ENCODE assay signal across 8 cellular contexts in genomic region chr9:4661165-4662095, GRCh38.
DNase-seq lines count a peak whose midpoint lies in the region; ATAC-seq and TF ChIP-seq lines count a peak whose summit lies in the region.

No MANE protein-coding gene starts in this region.

- H3K4me3 Mint-ChIP-seq in stimulated activated naive CD8-positive, alpha-beta T cell treated with anti-CD3 and anti-CD28 coated beads, Interleukin-15, Interleukin-2, amounts not matched to agents 100 ng/mL and 50 ng/mL, for 24 hours = peak overlapping the region; percentile 91

- no peaks in the 10 kb centered on the region for H3K9me3 Mint-ChIP-seq in stimulated activated naive CD8-positive, alpha-beta T cell treated with anti-CD3 and anti-CD28 coated beads, Interleukin-15, Interleukin-2, amounts not matched to agents 100 ng/mL and 50 ng/mL, for 24 hours

- H3K27ac Mint-ChIP-seq in stimulated activated naive CD8-positive, alpha-beta T cell treated with anti-CD3 and anti-CD28 coated beads, Interleukin-15, Interleukin-2, amounts not matched to agents 100 ng/mL and 50 ng/mL, for 24 hours = peak overlapping the region; percentile 86

- no peaks in the 10 kb centered on the region for H3K36me3 Mint-ChIP-seq in stimulated activated naive CD8-positive, alpha-beta T cell treated with anti-CD3 and anti-CD28 coated beads, Interleukin-15, Interleukin-2, amounts not matched to agents 100 ng/mL and 50 ng/mL, for 24 hours (ENCODE audit: low read depth)

- H3K27me3 Mint-ChIP-seq in stimulated activated naive CD8-positive, alpha-beta T cell treated with anti-CD3 and anti-CD28 coated beads, Interleukin-15, Interleukin-2, amounts not matched to agents 100 ng/mL and 50 ng/mL, for 24 hours = no peaks in the 10 kb centered on the region

- TF ChIP-seq POLR2A in erythroblast (IDR thresholded peaks at IDR 0.05; ENCODE audit: low read length) = no peak

- DNase-seq in stimulated activated naive CD8-positive, alpha-beta T cell treated with anti-CD3 and anti-CD28 coated beads, Interleukin-15, Interleukin-2, amounts not matched to agents 100 U/mL and 50 U/mL, for 24 hours = no peak
- DNase-seq in SW480 (ENCODE audit: low spot score) (peak; percentile 9), fibroblast of gingiva (ENCODE audit: low read depth) (peak; percentile 37), retinal pigment epithelial cell (ENCODE audit: low read depth) (peak; percentile 86), DMS153 treated with DMSO at 0.1 percent for 48 hours (lab: John Stamatoyannopoulos, UW; ENCODE audit: unreplicated experiment) (no peak), erythroblast (lab: John Stamatoyannopoulos, UW) (no peak), pons (ENCODE audit: low spot score) (no peak)

- ATAC-seq in stimulated activated naive CD8-positive, alpha-beta T cell treated with anti-CD3 and anti-CD28 coated beads, Interleukin-15, Interleukin-2, amounts not matched to agents 100 U/mL and 50 U/mL, for 24 hours = no peak

- no peak for TF ChIP-seq CTCF in retinal pigment epithelial cell (conservative IDR thresholded peaks at IDR 0.05; ENCODE audit: low read depth, low read length)

- H3K4me3 ChIP-seq in retinal pigment epithelial cell (ENCODE audit: low read length) = peak overlapping the region; percentile 60

- peaks cover 47% of the 10 kb centered on the region for H3K4me1 Mint-ChIP-seq in stimulated activated naive CD8-positive, alpha-beta T cell treated with anti-CD3 and anti-CD28 coated beads, Interleukin-15, Interleukin-2, amounts not matched to agents 100 ng/mL and 50 ng/mL, for 24 hours (ENCODE audit: low read depth)

Comparison
In these comparisons a context has a peak if more than half of its experiments do, and no peak if none do; other contexts are left out.
1. DNase-seq: peak in SW480 (single experiment), fibroblast of gingiva (single experiment) and retinal pigment epithelial cell (single experiment); none in stimulated activated naive CD8-positive, alpha-beta T cell treated with anti-CD3 and anti-CD28 coated beads, Interleukin-15, Interleukin-2, amounts not matched to agents 100 U/mL and 50 U/mL, for 24 hours (single experiment), DMS153 treated with DMSO at 0.1 percent for 48 hours (single experiment), erythroblast (0 of 2) and pons (single experiment).